ENCODE assay signal across 14 cellular contexts in the genomic region with DNA sequence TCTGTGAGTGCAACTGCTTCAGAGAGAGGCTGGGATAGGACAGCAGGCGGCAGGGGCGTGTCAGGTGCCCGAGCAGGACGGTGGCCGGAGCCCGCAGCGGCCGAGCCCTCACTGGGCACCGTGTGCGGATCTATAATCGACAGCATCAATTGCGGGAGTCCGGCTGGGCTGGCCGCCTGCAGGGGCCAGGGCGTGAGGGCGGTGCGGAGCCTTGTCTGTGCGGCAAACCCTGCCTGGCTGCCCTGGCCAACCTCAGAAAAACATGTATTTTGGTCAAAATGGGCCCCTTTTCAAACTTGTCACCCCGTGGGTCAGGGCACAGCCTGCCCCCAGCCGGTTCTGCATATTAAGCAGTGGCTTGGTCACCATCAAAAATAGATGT.
DNase-seq lines count a peak whose midpoint lies in the region; ATAC-seq, FAIRE-seq and TF ChIP-seq lines count a peak whose summit lies in the region.
"Had no signal": no experiment of that assay in that cellular context is flagged by ENCODE, and none has a peak within 500 bp of the region (broad histone marks: within the 10 kb centered on the region; RNA-seq: fewer than 3 reads in every experiment).

No MANE protein-coding gene starts in this region.

- FAIRE-seq in RCC 7860 (lab: Jason Lieb, UNC), result no peak
- FAIRE-seq: GM19239 had no signal

- peaks cover 0 to 6% of the 10 kb centered on the region in 2 donors for H3K4me1 Mint-ChIP-seq in effector memory CD8-positive, alpha-beta T cell (ENCODE audit: low read depth in 2 of 2)
- H3K4me1 Mint-ChIP-seq in nephron, result peaks cover 35% of the 10 kb centered on the region

- peaks cover 12% of the 10 kb centered on the region for H3K4me1 ChIP-seq in upper lobe of right lung
- H3K4me1 ChIP-seq: SJSA1 had no signal

- TF ChIP-seq CTCF in nephron (IDR thresholded peaks at IDR 0.05; ENCODE audit: unreplicated experiment in 3 of 3), result no peak
- TF ChIP-seq CTCF in upper lobe of right lung (IDR thresholded peaks at IDR 0.05), result no peak

- H3K27ac ChIP-seq in upper lobe of right lung, result no peak overlapping the region
- H3K27ac ChIP-seq: epithelial cell of prostate, SJSA1 had no signal

- intact Hi-C loops in Right ventricle myocardium inferior (cut with DNase I) (no loop called here), left ventricle myocardium superior (cut with micrococcal nuclease) (no loop called here), upper lobe of right lung (cut with DNase I) (no loop called here)

- peak overlapping the region; percentile 58 for H3K4me3 ChIP-seq in upper lobe of right lung
- H3K4me3 ChIP-seq: SJSA1 had no signal

- peaks cover 4% of the 10 kb centered on the region for H3K36me3 Mint-ChIP-seq in effector memory CD8-positive, alpha-beta T cell (ENCODE audit: insufficient read depth)
- H3K36me3 Mint-ChIP-seq in nephron (ENCODE audit: low read depth), result peaks cover 3% of the 10 kb centered on the region

- H3K27ac Mint-ChIP-seq in effector memory CD8-positive, alpha-beta T cell, result no peak overlapping the region
- H3K27ac Mint-ChIP-seq in nephron, result peak overlapping the region in 2 of 3 experiments; percentile 28 to 32

- no peak for ATAC-seq in Right ventricle myocardium inferior
- no peak for ATAC-seq in left ventricle myocardium superior
- no peak for ATAC-seq in effector memory CD8-positive, alpha-beta T cell (replicated peaks)
- peak; percentile 74 for ATAC-seq in upper lobe of right lung
- no peak for ATAC-seq in GM21526 (IDR thresholded peaks at IDR 0.05; ENCODE audit: low FRiP score, unreplicated experiment)

- H3K27me3 Mint-ChIP-seq in effector memory CD8-positive, alpha-beta T cell, result peaks cover 17 to 35% of the 10 kb centered on the region in 2 donors
- no peaks in the 10 kb centered on the region for H3K27me3 Mint-ChIP-seq in nephron (ENCODE audit: low read depth)
- H3K27me3 Mint-ChIP-seq: CD4-positive, CD25-positive, alpha-beta regulatory T cell had no signal

- DNase-seq in Right ventricle myocardium inferior (ENCODE audit: missing footprints), result peak; percentile 56
- DNase-seq in left ventricle myocardium superior, result no peak
- no peak for DNase-seq in effector memory CD8-positive, alpha-beta T cell
- peak; percentile 77 for DNase-seq in upper lobe of right lung
- no peak for DNase-seq in NCI-H1436 (lab: John Stamatoyannopoulos, UW)
- no peak for DNase-seq in RCC 7860 (ENCODE audit: low spot score)
- DNase-seq: MM.1S, NCI-H524 had no signal

- no peaks in the 10 kb centered on the region for H3K27me3 ChIP-seq in upper lobe of right lung

- H3K4me3 Mint-ChIP-seq in effector memory CD8-positive, alpha-beta T cell, result peak overlapping the region; percentile 31 to 32
- peak overlapping the region in 1 of 3 experiments; percentile 7 for H3K4me3 Mint-ChIP-seq in nephron

- no peaks in the 10 kb centered on the region for H3K9me3 Mint-ChIP-seq in effector memory CD8-positive, alpha-beta T cell
- H3K9me3 Mint-ChIP-seq in nephron, result peaks cover 8% of the 10 kb centered on the region
- H3K9me3 Mint-ChIP-seq: CD4-positive, CD25-positive, alpha-beta regulatory T cell had no signal

- H3K9me3 ChIP-seq in upper lobe of right lung, result no peaks in the 10 kb centered on the region
- H3K9me3 ChIP-seq: SJSA1 had no signal

- H3K36me3 ChIP-seq in upper lobe of right lung, result no peaks in the 10 kb centered on the region
- H3K36me3 ChIP-seq: SJSA1 had no signal

Comparison
In these comparisons a context has a peak if more than half of its experiments do, and no peak if none do; other contexts are left out.
1. DNase-seq: peak in Right ventricle myocardium inferior (single experiment) and upper lobe of right lung (single experiment); none in left ventricle myocardium superior (single experiment), effector memory CD8-positive, alpha-beta T cell (0 of 3), NCI-H1436 (single experiment) and RCC 7860 (single experiment).
2. H3K27ac Mint-ChIP-seq: peak in nephron (2 of 3); none in effector memory CD8-positive, alpha-beta T cell (0 of 2).